In the genomic region with DNA sequence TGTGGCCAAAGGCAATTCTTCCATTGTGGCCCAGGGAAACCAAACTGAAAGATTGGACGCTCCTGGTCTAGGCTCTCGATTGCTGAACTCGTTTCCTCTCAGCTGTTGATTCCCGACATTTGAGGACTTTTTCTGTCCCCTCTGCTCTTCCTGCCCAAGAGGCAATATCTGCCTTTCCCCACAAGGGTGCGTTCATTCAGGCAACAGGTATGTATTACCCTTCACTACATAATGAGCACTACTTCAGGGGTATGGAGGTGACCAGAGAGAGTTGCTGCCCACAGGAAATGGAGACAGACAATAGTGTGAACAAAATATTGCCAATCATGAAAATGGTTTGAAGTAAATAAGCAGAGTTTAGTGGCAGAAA, we compare ENCODE assay signal across 9 cellular contexts. TPM values are rescaled to one million over a fixed set of nuclear protein-coding genes. Genes with fewer than 3 reads are reported as not detected.
A peak's percentile ranks its signal among the peaks of the same experiment; 100 is the strongest.
DNase-seq lines count a peak whose midpoint lies in the region; ATAC-seq and TF ChIP-seq lines count a peak whose summit lies in the region.
"Had no signal": no experiment of that assay in that cellular context is flagged by ENCODE, and none has a peak within 500 bp of the region (broad histone marks: within the 10 kb centered on the region; RNA-seq: fewer than 3 reads in every experiment).

No MANE protein-coding gene starts in this region.

- no peak overlapping the region for H2AFZ ChIP-seq in DND-41 (ENCODE audit: low read depth, low read length)

- H3K27ac ChIP-seq in DND-41 (ENCODE audit: low read length), result no peak overlapping the region
- H3K27ac ChIP-seq in caudate nucleus (ENCODE audit: low read depth, low read length), result no peak overlapping the region
- H3K27ac ChIP-seq: VCaP had no signal

- peak overlapping the region; percentile 46 for H3K4me3 Mint-ChIP-seq in osteocyte (ENCODE audit: unreplicated experiment)

- no peaks in the 10 kb centered on the region for H3K4me1 ChIP-seq in DND-41 (ENCODE audit: insufficient read depth, low read length)

- H4K20me1 ChIP-seq in DND-41 (ENCODE audit: insufficient read depth, low read length), result no peaks in the 10 kb centered on the region

- TF ChIP-seq CTCF in DND-41 (IDR thresholded peaks at IDR 0.05; ENCODE audit: borderline replicate concordance, extremely low read depth, low read length, poor library complexity, severe bottlenecking) (peak; percentile 21), osteocyte (IDR thresholded peaks at IDR 0.05) (no peak)

- DNase-seq in DND-41, result no peak
- peak; percentile 12 to 24 for DNase-seq in NCI-H1930 (lab: John Stamatoyannopoulos, UW)
- peak; percentile 29 for DNase-seq in dermis blood vessel endothelial cell
- no peak for DNase-seq in osteocyte (ENCODE audit: extremely low spot score, unreplicated experiment)
- DNase-seq in mesenteric fat pad (ENCODE audit: low spot score), result no peak
- DNase-seq in NCI-H2196 (lab: John Stamatoyannopoulos, UW; ENCODE audit: unreplicated experiment), result no peak
- DNase-seq in caudate nucleus (lab: John Stamatoyannopoulos, UW), result no peak

- no peak for ATAC-seq in DND-41 (ENCODE audit: insufficient read depth, low read depth)
- peak; percentile 66 for ATAC-seq in GM21515 (IDR thresholded peaks at IDR 0.05; ENCODE audit: unreplicated experiment)

- no peaks in the 10 kb centered on the region for H3K4me1 Mint-ChIP-seq in osteocyte (ENCODE audit: unreplicated experiment)

- peaks cover 37% of the 10 kb centered on the region for H3K27me3 Mint-ChIP-seq in osteocyte (ENCODE audit: unreplicated experiment)

- H3K9me3 ChIP-seq in DND-41 (ENCODE audit: insufficient read depth, low read length, severe bottlenecking), result no peaks in the 10 kb centered on the region

- peaks cover 11% of the 10 kb centered on the region for H3K27me3 ChIP-seq in DND-41 (ENCODE audit: insufficient read depth, low read length, poor library complexity)

- no peak overlapping the region for H3K27ac Mint-ChIP-seq in osteocyte (ENCODE audit: unreplicated experiment)

- no peak overlapping the region for H3K9ac ChIP-seq in DND-41 (ENCODE audit: low read depth, low read length)

- no peaks in the 10 kb centered on the region for H3K9me3 Mint-ChIP-seq in osteocyte (ENCODE audit: unreplicated experiment)

- H3K36me3 ChIP-seq in DND-41 (ENCODE audit: insufficient read depth, low read length), result no peaks in the 10 kb centered on the region

- no peaks in the 10 kb centered on the region for H3K79me2 ChIP-seq in DND-41 (ENCODE audit: insufficient read depth, low read length)

- no peaks in the 10 kb centered on the region for H3K36me3 Mint-ChIP-seq in osteocyte (ENCODE audit: unreplicated experiment)

- no peak overlapping the region for H3K4me2 ChIP-seq in DND-41 (ENCODE audit: insufficient read depth, low read length)

- no peak overlapping the region for H3K4me3 ChIP-seq in DND-41 (ENCODE audit: low read depth in 1 of 2, low read length in 2 of 2)

RNA-seq across cellular contexts. Expression of a gene that starts 8.2 kb away (rescaled TPM):
- not detected in 2 replicates for total RNA-seq in dermis blood vessel endothelial cell
- total RNA-seq in osteocyte, result not detected in 2 replicates
- total RNA-seq in mesenteric fat pad, result not detected

RNA-seq across cellular contexts. Expression of a gene that starts 24.6 kb away (rescaled TPM):
- total RNA-seq in dermis blood vessel endothelial cell (133 and 140 TPM in 2 replicates), osteocyte (29.1 and 29.4 TPM in 2 replicates), mesenteric fat pad (23.2 TPM)

Comparison
In these comparisons a context has a peak if more than half of its experiments do, and no peak if none do; other contexts are left out.
1. DNase-seq: peak in NCI-H1930 (2 of 2) and dermis blood vessel endothelial cell (single experiment); none in DND-41 (single experiment), osteocyte (single experiment), mesenteric fat pad (single experiment), NCI-H2196 (single experiment) and caudate nucleus (0 of 61).